Comparison of ENCODE assay signal across 9 cellular contexts in the genomic region with DNA sequence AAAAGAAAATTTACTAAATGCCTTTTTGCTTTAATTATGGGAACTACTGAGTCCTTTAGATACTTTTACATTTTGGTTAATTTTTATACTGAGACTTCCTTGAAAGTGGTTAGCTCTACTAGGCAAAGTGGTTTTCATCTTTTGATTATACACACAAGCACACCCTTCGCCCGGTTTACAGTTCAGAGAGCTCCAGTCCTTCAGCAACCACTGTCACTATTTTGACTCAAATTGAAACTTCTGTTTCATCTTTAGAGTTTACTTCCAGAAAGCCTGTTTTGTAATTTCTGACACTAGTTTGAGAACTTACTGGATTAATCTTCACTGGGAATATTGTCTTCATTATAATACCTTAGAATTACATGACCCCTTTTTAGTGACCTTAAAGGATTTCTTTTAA.
DNase-seq lines count a peak whose midpoint lies in the region; ATAC-seq and TF ChIP-seq lines count a peak whose summit lies in the region.
"Had no signal": no experiment of that assay in that cellular context is flagged by ENCODE, and none has a peak within 500 bp of the region (broad histone marks: within the 10 kb centered on the region; RNA-seq: fewer than 3 reads in every experiment).

No MANE protein-coding gene starts in this region.

- no peaks in the 10 kb centered on the region for H3K9me3 Mint-ChIP-seq in T-helper 2 cell treated with Interferon-gamma antibody and Interleukin-4, amounts not matched to agents 5 μg/mL and 100 μg/mL, for 36 hours
- no peaks in the 10 kb centered on the region for H3K9me3 Mint-ChIP-seq in stimulated activated naive B cell treated with anti-CD40 and anti-IgM and Interleukin-4, amounts not matched to agents 10 μg/mL and 1 μg/mL and 100 μg/mL, for 72 hours

- peak overlapping the region; percentile 77 for H3K4me3 Mint-ChIP-seq in T-helper 2 cell treated with Interferon-gamma antibody and Interleukin-4, amounts not matched to agents 5 μg/mL and 100 μg/mL, for 36 hours
- H3K4me3 Mint-ChIP-seq in stimulated activated naive B cell treated with anti-CD40 and anti-IgM and Interleukin-4, amounts not matched to agents 10 μg/mL and 1 μg/mL and 100 μg/mL, for 72 hours = no peak overlapping the region

- peak in 2 of 3 donors; percentile 12 to 25 for DNase-seq in stimulated activated CD4-positive, alpha-beta T cell treated with anti-CD3 and anti-CD28 coated beads, Interleukin-12 subunit alpha, Interleukin-12 subunit beta, amount 100 ng/mL, for 48 hours (ENCODE audit: low read depth in 2 of 3, low spot score in 1 of 3)
- DNase-seq in stimulated activated CD4-positive, alpha-beta T cell treated with anti-CD3 and anti-CD28 coated beads, Interleukin-4, amount 100 ng/mL, for 4 hours = no peak
- DNase-seq in T-helper 2 cell treated with Interferon-gamma antibody and Interleukin-4, amounts not matched to agents 5 μg/mL and 100 μg/mL, for 36 hours (ENCODE audit: low spot score) = peak; percentile 49
- no peak for DNase-seq in stimulated activated naive B cell treated with anti-CD40 and anti-IgM and Interleukin-4, amounts not matched to agents 10 μg/mL and 1 μg/mL and 100 μg/mL, for 72 hours
- DNase-seq in brain microvascular endothelial cell = no peak
- DNase-seq in NCI-H526 treated with DMSO at 0.1 percent for 48 hours (lab: John Stamatoyannopoulos, UW) = no peak
- no peak for DNase-seq in activated gamma-delta T cell treated with Interleukin-2 at 50 U/mL for 16 hours

- no peak overlapping the region for H3K27ac ChIP-seq in brain microvascular endothelial cell
- H3K27ac ChIP-seq: neutrophil had no signal

- H3K27me3 Mint-ChIP-seq in T-helper 2 cell treated with Interferon-gamma antibody and Interleukin-4, amounts not matched to agents 5 μg/mL and 100 μg/mL, for 36 hours (ENCODE audit: low read depth) = no peaks in the 10 kb centered on the region
- H3K27me3 Mint-ChIP-seq in stimulated activated naive B cell treated with anti-CD40 and anti-IgM and Interleukin-4, amounts not matched to agents 10 μg/mL and 1 μg/mL and 100 μg/mL, for 72 hours = no peaks in the 10 kb centered on the region

- no peak overlapping the region for H3K4me3 ChIP-seq in brain microvascular endothelial cell (ENCODE audit: low read depth, low read length)

- peak; percentile 76 for ATAC-seq in HG02798 (IDR thresholded peaks at IDR 0.05; ENCODE audit: poor library complexity, unreplicated experiment)
- ATAC-seq in stimulated activated naive B cell treated with anti-CD40 and anti-IgM and Interleukin-4, amounts not matched to agents 10 μg/mL and 1 μg/mL and 100 μg/mL, for 72 hours (replicated peaks) = peak; percentile 82 to 88

- H3K27ac Mint-ChIP-seq in T-helper 2 cell treated with Interferon-gamma antibody and Interleukin-4, amounts not matched to agents 5 μg/mL and 100 μg/mL, for 36 hours = peak overlapping the region; percentile 79
- no peak overlapping the region for H3K27ac Mint-ChIP-seq in stimulated activated naive B cell treated with anti-CD40 and anti-IgM and Interleukin-4, amounts not matched to agents 10 μg/mL and 1 μg/mL and 100 μg/mL, for 72 hours

- H3K27me3 ChIP-seq in brain microvascular endothelial cell (replicated peaks) = no peaks in the 10 kb centered on the region
- H3K27me3 ChIP-seq: neutrophil had no signal

- H3K36me3 ChIP-seq in brain microvascular endothelial cell (replicated peaks) = no peaks in the 10 kb centered on the region
- H3K36me3 ChIP-seq: neutrophil had no signal

- no peak for TF ChIP-seq CTCF in brain microvascular endothelial cell (IDR thresholded peaks at IDR 0.05; ENCODE audit: low read depth, low read length, missing control alignments)

- peaks cover 36% of the 10 kb centered on the region for H3K4me1 Mint-ChIP-seq in T-helper 2 cell treated with Interferon-gamma antibody and Interleukin-4, amounts not matched to agents 5 μg/mL and 100 μg/mL, for 36 hours (ENCODE audit: low read depth)
- peaks cover 6 to 11% of the 10 kb centered on the region in 2 donors for H3K4me1 Mint-ChIP-seq in stimulated activated naive B cell treated with anti-CD40 and anti-IgM and Interleukin-4, amounts not matched to agents 10 μg/mL and 1 μg/mL and 100 μg/mL, for 72 hours

- in situ Hi-C loops in brain microvascular endothelial cell (cut with HindIII; ENCODE audit: low pct_ligation_motif_present, low sequenced_read_pairs) = no loop called here

- peaks cover 16% of the 10 kb centered on the region for H3K36me3 Mint-ChIP-seq in T-helper 2 cell treated with Interferon-gamma antibody and Interleukin-4, amounts not matched to agents 5 μg/mL and 100 μg/mL, for 36 hours (ENCODE audit: low read depth)
- peaks cover 8 to 20% of the 10 kb centered on the region in 2 donors for H3K36me3 Mint-ChIP-seq in stimulated activated naive B cell treated with anti-CD40 and anti-IgM and Interleukin-4, amounts not matched to agents 10 μg/mL and 1 μg/mL and 100 μg/mL, for 72 hours

Comparison
In these comparisons a context has a peak if more than half of its experiments do, and no peak if none do; other contexts are left out.
1. DNase-seq: peak in stimulated activated CD4-positive, alpha-beta T cell treated with anti-CD3 and anti-CD28 coated beads, Interleukin-12 subunit alpha, Interleukin-12 subunit beta, amount 100 ng/mL, for 48 hours (2 of 3) and T-helper 2 cell treated with Interferon-gamma antibody and Interleukin-4, amounts not matched to agents 5 μg/mL and 100 μg/mL, for 36 hours (single experiment); none in stimulated activated CD4-positive, alpha-beta T cell treated with anti-CD3 and anti-CD28 coated beads, Interleukin-4, amount 100 ng/mL, for 4 hours (0 of 2), stimulated activated naive B cell treated with anti-CD40 and anti-IgM and Interleukin-4, amounts not matched to agents 10 μg/mL and 1 μg/mL and 100 μg/mL, for 72 hours (single experiment), brain microvascular endothelial cell (single experiment), NCI-H526 treated with DMSO at 0.1 percent for 48 hours (single experiment) and activated gamma-delta T cell treated with Interleukin-2 at 50 U/mL for 16 hours (single experiment).